In the genomic region with DNA sequence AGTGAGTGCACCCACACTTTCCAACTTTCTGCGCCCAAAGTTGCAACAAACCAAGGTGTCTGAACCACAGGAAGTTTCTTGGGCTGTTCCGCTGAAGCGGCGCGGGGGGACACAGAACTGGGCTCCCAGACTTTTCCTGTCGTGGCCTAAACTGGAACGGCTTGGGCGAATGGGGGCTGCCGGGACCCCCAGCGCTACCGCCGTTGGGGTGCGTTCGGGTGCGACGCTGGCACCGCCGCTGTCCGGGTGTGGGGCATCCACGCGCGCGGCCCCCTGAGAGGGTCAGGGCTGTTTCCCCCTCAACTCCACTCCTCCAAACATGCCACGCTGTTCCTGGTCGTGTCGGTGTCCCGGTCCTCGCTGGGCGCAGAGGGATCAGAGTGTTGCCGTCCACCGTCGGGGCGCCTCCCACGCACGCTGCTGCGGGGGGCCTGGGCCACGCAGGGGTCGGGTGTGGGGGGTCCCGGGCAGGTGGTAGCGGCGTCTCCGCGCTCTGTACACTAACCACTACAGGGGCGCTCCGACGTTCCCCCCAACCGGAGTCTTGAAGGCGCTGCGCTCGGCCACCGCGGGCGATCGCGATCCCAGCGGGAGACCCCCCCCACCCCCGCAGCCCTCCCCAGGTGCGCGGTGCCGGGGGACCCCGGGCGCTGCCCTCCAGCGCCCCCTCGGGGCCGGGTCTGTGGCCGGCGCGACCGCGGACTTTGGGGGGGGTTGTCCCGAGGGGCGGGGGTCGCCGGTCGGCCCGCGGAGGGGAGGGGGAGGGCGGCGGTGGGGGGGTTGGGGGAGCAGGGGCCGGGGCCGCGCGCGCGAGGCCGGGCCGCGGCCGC, we compare ENCODE assay signal across 8 cellular contexts. TPM values are rescaled to one million over a fixed set of nuclear protein-coding genes. Genes with fewer than 3 reads are reported as not detected.
A peak's percentile ranks its signal among the peaks of the same experiment; 100 is the strongest.
DNase-seq lines count a peak whose midpoint lies in the region; ATAC-seq and TF ChIP-seq lines count a peak whose summit lies in the region.

No MANE protein-coding gene starts in this region.

- H3K4me3 Mint-ChIP-seq in activated CD4-positive, alpha-beta T cell treated with anti-CD3 and anti-CD28 coated beads, Interleukin-2, amount 10 ng/mL, durations not matched to agents 24 days and 14 days: peak overlapping the region; percentile 85

- H3K36me3 ChIP-seq in ectodermal cell (ENCODE audit: control insufficient read depth, insufficient read depth, low read length) (no peaks in the 10 kb centered on the region), mesodermal cell (ENCODE audit: control insufficient read depth, insufficient read depth, low read length) (peaks cover 6% of the 10 kb centered on the region)

- H3K4me1 Mint-ChIP-seq in activated CD4-positive, alpha-beta T cell treated with anti-CD3 and anti-CD28 coated beads, Interleukin-2, amount 10 ng/mL, durations not matched to agents 24 days and 14 days: peaks cover 17% of the 10 kb centered on the region

- intact Hi-C loops in activated CD4-positive, alpha-beta T cell treated with anti-CD3 and anti-CD28 coated beads, Interleukin-2, amount 10 ng/mL, durations not matched to agents 24 days and 14 days (cut with micrococcal nuclease): loop anchor here (1.0 to 10.0 kb wide), 6 partner anchors 41 to 490 kb away; partner anchors contain the start of genes IFT22 and SH2B2

- H3K9me3 ChIP-seq in ectodermal cell (ENCODE audit: control insufficient read depth, low read length) (no peaks in the 10 kb centered on the region), mesodermal cell (ENCODE audit: control insufficient read depth, low read length) (no peaks in the 10 kb centered on the region)

- no peak overlapping the region for H3K27ac ChIP-seq in ectodermal cell (ENCODE audit: insufficient read depth, low read depth, low read length, poor library complexity, severe bottlenecking)
- H3K27ac ChIP-seq in mesodermal cell (ENCODE audit: low read depth, low read length, severe bottlenecking): no peak overlapping the region

- ATAC-seq in GM21737 (IDR thresholded peaks at IDR 0.05; ENCODE audit: unreplicated experiment): peak; percentile 41

- peaks cover 43% of the 10 kb centered on the region for H3K27me3 ChIP-seq in ectodermal cell (ENCODE audit: control insufficient read depth, insufficient read depth, low read length, poor library complexity, severe bottlenecking)

- DNase-seq in EL (peak; percentile 25), DMS153 (lab: John Stamatoyannopoulos, UW) (no peak)
- DNase-seq in activated CD4-positive, alpha-beta T cell treated with anti-CD3 and anti-CD28 coated beads, Interleukin-2, amount 10 ng/mL, durations not matched to agents 24 days and 14 days: peak; percentile 88
- DNase-seq in stimulated activated CD8-positive, alpha-beta memory T cell treated with anti-CD3 and anti-CD28 coated beads, Interleukin-15, amount 100 ng/mL, for 4 hours (ENCODE audit: low read depth in 2 of 2): peak; percentile 28 to 53

- H3K27me3 Mint-ChIP-seq in activated CD4-positive, alpha-beta T cell treated with anti-CD3 and anti-CD28 coated beads, Interleukin-2, amount 10 ng/mL, durations not matched to agents 24 days and 14 days: peaks cover 39% of the 10 kb centered on the region

- H3K4me3 ChIP-seq in ectodermal cell (ENCODE audit: insufficient read depth, low read depth, low read length) (peak overlapping the region; percentile 36), mesodermal cell (ENCODE audit: extremely low read depth, insufficient read depth, low read length, poor library complexity, severe bottlenecking) (peak overlapping the region; percentile 58)

- peaks cover 2% of the 10 kb centered on the region for H3K36me3 Mint-ChIP-seq in activated CD4-positive, alpha-beta T cell treated with anti-CD3 and anti-CD28 coated beads, Interleukin-2, amount 10 ng/mL, durations not matched to agents 24 days and 14 days (ENCODE audit: low read depth)

- H3K27ac Mint-ChIP-seq in activated CD4-positive, alpha-beta T cell treated with anti-CD3 and anti-CD28 coated beads, Interleukin-2, amount 10 ng/mL, durations not matched to agents 24 days and 14 days: peak overlapping the region; percentile 76

- 1% methylated on average over 74 to 79 of the region's 89 CpGs for WGBS in ectodermal cell, 2 experiments
- 1 to 2% methylated on average over 37 to 50 of the region's 89 CpGs for WGBS in mesodermal cell (ENCODE audit: insufficient coverage in 2 of 2), 2 experiments

- peak; percentile 62 for TF ChIP-seq CTCF in LNCAP (IDR thresholded peaks at IDR 0.05)

- H3K4me1 ChIP-seq in ectodermal cell (ENCODE audit: control insufficient read depth, insufficient read depth, low read length): peaks cover 16% of the 10 kb centered on the region
- peaks cover 18% of the 10 kb centered on the region for H3K4me1 ChIP-seq in mesodermal cell (ENCODE audit: control insufficient read depth, insufficient read depth, low read length, poor library complexity, severe bottlenecking)

- no peaks in the 10 kb centered on the region for H3K9me3 Mint-ChIP-seq in activated CD4-positive, alpha-beta T cell treated with anti-CD3 and anti-CD28 coated beads, Interleukin-2, amount 10 ng/mL, durations not matched to agents 24 days and 14 days

RNA-seq across cellular contexts. Expression of gene CUX1, which starts 2.2 kb away (rescaled TPM):
- total RNA-seq in activated CD4-positive, alpha-beta T cell treated with anti-CD3 and anti-CD28 coated beads, Interleukin-2, amount 10 ng/mL, durations not matched to agents 24 days and 14 days: 25.7 and 31.5 TPM in 2 replicates
- polyA plus RNA-seq in ectodermal cell (2013, experiment 1 of 4): 47.8 TPM
- polyA plus RNA-seq in ectodermal cell (2013, experiment 2 of 4): 51.6 TPM
- polyA plus RNA-seq in ectodermal cell (2013, experiment 3 of 4): 38.9 TPM
- polyA plus RNA-seq in ectodermal cell (2013, experiment 4 of 4): 47.5 TPM
- 37.0 TPM for polyA plus RNA-seq in mesodermal cell (2013, experiment 1 of 2)
- polyA plus RNA-seq in mesodermal cell (2013, experiment 2 of 2): 39.5 TPM
